8 cellular contexts compared by ENCODE assay signal in genomic region chr19:53158119-53158656, GRCh38. TPM values are rescaled to one million over a fixed set of nuclear protein-coding genes. Genes with fewer than 3 reads are reported as not detected.
DNase-seq lines count a peak whose midpoint lies in the region; ATAC-seq, FAIRE-seq and TF ChIP-seq lines count a peak whose summit lies in the region.

No MANE protein-coding gene starts in this region.

- TF ChIP-seq POLR2A in NB4 (IDR thresholded peaks at IDR 0.05; ENCODE audit: extremely low read depth, insufficient read length), result no peak
- no peak for TF ChIP-seq POLR2A in vagina (IDR thresholded peaks at IDR 0.05)

- peaks cover 35% of the 10 kb centered on the region for H3K79me2 ChIP-seq in osteoblast (ENCODE audit: insufficient read depth, low read length)

- H4K20me1 ChIP-seq in osteoblast (ENCODE audit: insufficient read depth, low read length), result peaks cover 4% of the 10 kb centered on the region

- H3K36me3 Mint-ChIP-seq in CD4-positive, alpha-beta memory T cell, result peaks cover 47 to 56% of the 10 kb centered on the region in 2 donors

- CTCF ChIA-PET in CD4-positive, alpha-beta memory T cell (lab: Charles Lee; ENCODE audit: partially characterized antibody), result no interaction called here

- peaks cover 0 to 11% of the 10 kb centered on the region in 2 donors for H3K9me3 ChIP-seq in CD4-positive, alpha-beta memory T cell (ENCODE audit: control insufficient read depth in 1 of 2, low read length in 2 of 2)
- no peaks in the 10 kb centered on the region for H3K9me3 ChIP-seq in osteoblast (ENCODE audit: low read depth, low read length)
- no peaks in the 10 kb centered on the region for H3K9me3 ChIP-seq in vagina

- peaks cover 11 to 30% (median 13%) of the 10 kb centered on the region in 4 donors for H3K4me1 Mint-ChIP-seq in CD4-positive, alpha-beta memory T cell

- peak overlapping the region in 6 of 7 donors; percentile 82 to 90 (median 88) for H3K27ac Mint-ChIP-seq in CD4-positive, alpha-beta memory T cell

- no peaks in the 10 kb centered on the region for H3K36me3 ChIP-seq in CD4-positive, alpha-beta memory T cell (ENCODE audit: insufficient read depth, low read length)
- no peaks in the 10 kb centered on the region for H3K36me3 ChIP-seq in osteoblast (ENCODE audit: insufficient read depth, low read length)
- H3K36me3 ChIP-seq in vagina, result peaks cover 0 to 19% of the 10 kb centered on the region in 2 donors

- H2AFZ ChIP-seq in osteoblast (ENCODE audit: low read length), result peak overlapping the region; percentile 89

- H3K4me3 ChIP-seq in CD4-positive, alpha-beta memory T cell (ENCODE audit: low read length in 2 of 2), result peak overlapping the region; percentile 29 to 58
- peak overlapping the region; percentile 60 for H3K4me3 ChIP-seq in NB4 (ENCODE audit: low read depth, low read length)
- peak overlapping the region; percentile 79 for H3K4me3 ChIP-seq in osteoblast (ENCODE audit: insufficient read depth, low read length)
- H3K4me3 ChIP-seq in vagina, result peak overlapping the region; percentile 68 to 72

- H3K27ac ChIP-seq in CD4-positive, alpha-beta memory T cell (ENCODE audit: low read depth, low read length), result peak overlapping the region; percentile 44
- H3K27ac ChIP-seq in osteoblast (ENCODE audit: low read depth, low read length) (peak overlapping the region; percentile 12), vagina (peak overlapping the region; percentile 75)

- peak overlapping the region; percentile 94 for H3K4me2 ChIP-seq in osteoblast (ENCODE audit: insufficient read depth, low read length)

- POLR2A ChIA-PET in CD4-positive, alpha-beta memory T cell (lab: Charles Lee; ENCODE audit: partially characterized antibody), result interaction anchor here (0.7 to 2.7 kb wide), 5 partner anchors 41 to 237 kb away, joined by 3 to 8 read pairs (median 3); partner anchors contain the start of gene ZNF765

- FAIRE-seq in GM19239 (lab: Jason Lieb, UNC), result no peak

- no peaks in the 10 kb centered on the region for H3K27me3 ChIP-seq in CD4-positive, alpha-beta memory T cell (ENCODE audit: insufficient read depth, low read length)
- H3K27me3 ChIP-seq in osteoblast (ENCODE audit: insufficient read depth, low read length), result no peaks in the 10 kb centered on the region
- no peaks in the 10 kb centered on the region for H3K27me3 ChIP-seq in vagina

- peak overlapping the region; percentile 86 to 89 (median 88) for H3K4me3 Mint-ChIP-seq in CD4-positive, alpha-beta memory T cell

- peak in 3 of 5 donors; percentile 12 to 57 (median 21) for DNase-seq in CD4-positive, alpha-beta memory T cell
- DNase-seq in NB4 (ENCODE audit: low read depth) (peak; percentile 51), Right ventricle myocardium superior (peak; percentile 47), osteoblast (ENCODE audit: insufficient read length, low spot score, missing footprints) (peak; percentile 52), vagina (ENCODE audit: extremely low spot score in 2 of 2) (no peak), GM19239 (ENCODE audit: insufficient read length, low spot score) (no peak), NCI-H524 treated with DMSO at 0.1 percent for 48 hours (lab: John Stamatoyannopoulos, UW) (no peak)
- peak; percentile 13 for DNase-seq in activated naive CD4-positive, alpha-beta T cell treated with Interleukin-2 at 50 U/mL for 16 hours

- H3K27me3 Mint-ChIP-seq in CD4-positive, alpha-beta memory T cell, result peaks cover 0 to 6% of the 10 kb centered on the region in 2 donors

- peaks cover 18% of the 10 kb centered on the region for H3K4me1 ChIP-seq in CD4-positive, alpha-beta memory T cell (ENCODE audit: insufficient read depth, low read length)
- H3K4me1 ChIP-seq in osteoblast (ENCODE audit: insufficient read depth, low read length), result peaks cover 10% of the 10 kb centered on the region
- peaks cover 16% of the 10 kb centered on the region for H3K4me1 ChIP-seq in vagina

- intact Hi-C loops in CD4-positive, alpha-beta memory T cell (cut with micrococcal nuclease), result loop anchor here (2.0 to 5.0 kb wide), 2 partner anchors 39 to 195 kb away; partner anchors contain the start of gene ZNF816
- intact Hi-C loops in Right ventricle myocardium superior (cut with DNase I), result no loop called here
- intact Hi-C loops in vagina (cut with DNase I), result no loop called here

- H3K9me3 Mint-ChIP-seq in CD4-positive, alpha-beta memory T cell, result peaks cover 3 to 81% (median 57%) of the 10 kb centered on the region in 8 donors

- TF ChIP-seq CTCF in NB4 (IDR thresholded peaks at IDR 0.05; ENCODE audit: low read depth, low read length) (no peak), osteoblast (IDR thresholded peaks at IDR 0.05; ENCODE audit: extremely low read depth, low read depth, low read length) (no peak), vagina (IDR thresholded peaks at IDR 0.05) (no peak)

- peak; percentile 51 for ATAC-seq in Right ventricle myocardium superior (ENCODE audit: poor library complexity)

RNA-seq across cellular contexts. Expression of gene ZNF347, which starts 0.7 kb away (rescaled TPM):
- 10 to 100 TPM; 23.0 to 24.3 TPM for total RNA-seq in CD4-positive, alpha-beta memory T cell
- polyA plus RNA-seq in CD4-positive, alpha-beta memory T cell, result 1 to 10 TPM; 3.4 to 4.5 TPM
- 5.8 TPM for total RNA-seq in Right ventricle myocardium superior
- 9.0 and 12.4 TPM in 2 replicates for total RNA-seq in osteoblast
- total RNA-seq in vagina, result 11.8 TPM

RNA-seq across cellular contexts. Expression of gene ZNF415, which starts 25.5 kb away (rescaled TPM):
- total RNA-seq in CD4-positive, alpha-beta memory T cell, result 1 to 10 TPM; 1.0 to 1.3 TPM
- polyA plus RNA-seq in CD4-positive, alpha-beta memory T cell, result 1 to 10 TPM; 1.6 to 1.8 TPM
- total RNA-seq in Right ventricle myocardium superior (17.8 TPM), osteoblast (7.6 and 11.2 TPM in 2 replicates), vagina (6.6 TPM)

RNA-seq across cellular contexts. Expression of gene ZNF665, which starts 35.0 kb away (rescaled TPM):
- 1 to 10 TPM; 8.2 to 8.7 TPM for total RNA-seq in CD4-positive, alpha-beta memory T cell
- polyA plus RNA-seq in CD4-positive, alpha-beta memory T cell, result 1 to 10 TPM; 6.6 to 6.7 TPM
- 1.3 TPM for total RNA-seq in Right ventricle myocardium superior
- total RNA-seq in osteoblast, result 2.9 and 3.8 TPM in 2 replicates
- total RNA-seq in vagina, result 1.5 TPM

RNA-seq across cellular contexts. Expression of gene ZNF160, which starts 55.0 kb away (rescaled TPM):
- total RNA-seq in CD4-positive, alpha-beta memory T cell, result 10 to 100 TPM; 72.0 to 81.1 TPM
- 10 to 100 TPM; 19.0 to 31.0 TPM for polyA plus RNA-seq in CD4-positive, alpha-beta memory T cell
- total RNA-seq in Right ventricle myocardium superior (15.7 TPM), osteoblast (47.7 and 51.8 TPM in 2 replicates), vagina (41.7 TPM)

Comparison
In these comparisons a context has a peak if more than half of its experiments do, and no peak if none do; other contexts are left out.
1. DNase-seq: peak in CD4-positive, alpha-beta memory T cell (3 of 5), NB4 (single experiment), activated naive CD4-positive, alpha-beta T cell treated with Interleukin-2 at 50 U/mL for 16 hours (single experiment), Right ventricle myocardium superior (single experiment) and osteoblast (single experiment); none in vagina (0 of 2), GM19239 (single experiment) and NCI-H524 treated with DMSO at 0.1 percent for 48 hours (single experiment).
2. H3K27ac ChIP-seq: peak in every context shown above with its lines; median percentile 75 in vagina; 44 in CD4-positive, alpha-beta memory T cell; 12 in osteoblast.
3. Peak in every context shown above with its lines, with median percentiles within 50 percentile points of each other: H3K4me3 ChIP-seq.